Comparison of ENCODE assay signal across 1 cellular context in genomic region chr18:46069524-46069923, GRCh38.
TF ChIP-seq lines count a peak whose summit lies in the region.

No MANE protein-coding gene starts in this region.

TF ChIP-seq in IMR-90, 13 proteins besides CTCF, POLR2A, EP300 and RAD21:
- TF ChIP-seq MAFK (IDR thresholded peaks at IDR 0.05; ENCODE audit: low read depth, low read length) (no peak), SMC3 (IDR thresholded peaks at IDR 0.05; ENCODE audit: low read depth, low read length) (no peak), BHLHE40 (IDR thresholded peaks at IDR 0.05; ENCODE audit: low read depth, low read length) (no peak), USF2 (IDR thresholded peaks at IDR 0.05; ENCODE audit: low read depth, low read length) (no peak), CHD1 (IDR thresholded peaks at IDR 0.05; ENCODE audit: low read depth, low read length) (no peak), RCOR1 (IDR thresholded peaks at IDR 0.05; ENCODE audit: insufficient replicate concordance, low read length) (no peak), MAZ (IDR thresholded peaks at IDR 0.05; ENCODE audit: borderline replicate concordance, low read depth, low read length) (no peak), CEBPB (IDR thresholded peaks at IDR 0.05; ENCODE audit: low read depth, low read length) (no peak), ELK1 (IDR thresholded peaks at IDR 0.05; ENCODE audit: borderline replicate concordance, low read depth, low read length) (no peak), MXI1 (IDR thresholded peaks at IDR 0.05; ENCODE audit: borderline replicate concordance, low read depth, low read length) (no peak), FOS (IDR thresholded peaks at IDR 0.05; ENCODE audit: low read depth, low read length) (no peak), RFX5 (IDR thresholded peaks at IDR 0.05; ENCODE audit: low read depth, low read length) (no peak), NFE2L2 (IDR thresholded peaks at IDR 0.05; ENCODE audit: low read depth, low read length) (no peak)
